ENCODE assay signal across 16 cellular contexts in the genomic region with DNA sequence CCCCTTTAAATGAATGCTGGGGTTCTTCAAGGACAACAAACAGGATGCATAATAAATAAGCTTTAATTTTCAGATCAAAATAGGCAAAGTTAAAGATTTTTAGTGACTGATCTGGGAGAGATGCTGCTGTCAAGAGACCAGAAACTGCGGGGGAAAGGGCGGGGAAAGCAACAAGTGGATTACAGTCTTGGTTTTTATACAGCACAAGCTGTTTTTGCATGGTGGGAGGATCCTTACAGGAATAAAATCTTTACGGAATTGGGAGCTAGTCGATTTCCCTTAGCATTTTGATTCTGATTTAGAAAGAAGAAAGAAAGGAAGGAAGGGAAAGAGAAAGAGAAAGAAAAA.
A peak's percentile ranks its signal among the peaks of the same experiment; 100 is the strongest.
DNase-seq lines count a peak whose midpoint lies in the region; ATAC-seq, FAIRE-seq and TF ChIP-seq lines count a peak whose summit lies in the region.
"Had no signal": no experiment of that assay in that cellular context is flagged by ENCODE, and none has a peak within 500 bp of the region (broad histone marks: within the 10 kb centered on the region; RNA-seq: fewer than 3 reads in every experiment).

No MANE protein-coding gene starts in this region.

- no peak overlapping the region for H3K23ac ChIP-seq in H1 (ENCODE audit: insufficient read length)

- FAIRE-seq in H1 (lab: Jason Lieb, UNC), result peak; percentile 32

- H2AK5ac ChIP-seq in H1 (ENCODE audit: low read depth, low read length), result no peak overlapping the region

- no peak overlapping the region for H3K4ac ChIP-seq in H1 (replicated peaks; ENCODE audit: insufficient read length, low read depth, low read length)

- TF ChIP-seq RAD21 in H1 (IDR thresholded peaks at IDR 0.05 in 1 of 2, conservative IDR thresholded peaks at IDR 0.05 in 1 of 2; ENCODE audit: low read depth in 2 of 2, low read length in 2 of 2), result no peak

- WGBS in H1 (ENCODE audit: extremely low coverage in 1 of 2, insufficient coverage in 1 of 2, insufficient read length in 1 of 2, insufficient replicate concordance in 2 of 2, low coverage in 1 of 2, low lambda C conversion rate in 2 of 2, missing lambda C conversion rate in 1 of 2), 2 experiments, result 23% methylated on average over 4 of the region's 4 CpGs; no CpG with 5 or more reads in 1 of the 2 experiments
- 32 to 40% methylated on average over 1 to 4 of the region's 4 CpGs for WGBS in gastroesophageal sphincter (ENCODE audit: low coverage in 1 of 2), 2 donors

- H2AFZ ChIP-seq in H1 (ENCODE audit: low read length), result no peak overlapping the region

- H3K27ac ChIP-seq in H1 (ENCODE audit: low read depth, low read length), result no peak overlapping the region
- no peak overlapping the region for H3K27ac ChIP-seq in gastroesophageal sphincter
- H3K27ac ChIP-seq: 22Rv1, Peyer's patch had no signal

- H3K56ac ChIP-seq in H1 (replicated peaks; ENCODE audit: insufficient read length, low read depth, low read length), result no peak overlapping the region

- no peak overlapping the region for H4K91ac ChIP-seq in H1 (replicated peaks; ENCODE audit: insufficient read length, low read length)

- TF ChIP-seq CTCF in H1 (IDR thresholded peaks at IDR 0.05; ENCODE audit: control extremely low read depth in 1 of 3, insufficient read depth in 1 of 3, low read depth in 1 of 3, low read length in 3 of 3) (no peak), gastroesophageal sphincter (IDR thresholded peaks at IDR 0.05) (no peak)

- H4K5ac ChIP-seq in H1 (ENCODE audit: insufficient read length, low read depth, low read length), result no peak overlapping the region

- peak overlapping the region; percentile 38 to 56; a peak in 2 of 4 replicates for H3K4me2 ChIP-seq in H1 (ENCODE audit: insufficient read depth in 1 of 2, low read depth in 2 of 2, low read length in 2 of 2)

- H3K4me1 ChIP-seq in H1 (replicated peaks in 1 of 4; ENCODE audit: control insufficient read depth in 3 of 4, insufficient read depth in 4 of 4, low read length in 3 of 4) (peaks cover 4 to 33% (median 22%) of the 10 kb centered on the region in 4 experiments), gastroesophageal sphincter (no peaks in the 10 kb centered on the region)
- H3K4me1 ChIP-seq: Peyer's patch had no signal

- H3K14ac ChIP-seq in H1 (ENCODE audit: insufficient read length), result no peak overlapping the region

- no peak for TF ChIP-seq POLR2A in H1 (IDR thresholded peaks at IDR 0.05; ENCODE audit: control extremely low read depth in 1 of 2, low read depth in 2 of 2, low read length in 2 of 2)
- no peak for TF ChIP-seq POLR2A in gastroesophageal sphincter (IDR thresholded peaks at IDR 0.05)

- no peak for TF ChIP-seq EP300 in H1 (IDR thresholded peaks at IDR 0.05; ENCODE audit: borderline replicate concordance in 1 of 2, low read depth in 2 of 2, low read length in 2 of 2)
- no peak for TF ChIP-seq EP300 in gastroesophageal sphincter (IDR thresholded peaks at IDR 0.05)

- H2BK12ac ChIP-seq in H1 (ENCODE audit: low read depth, low read length), result no peak overlapping the region

- H3K36me3 ChIP-seq in H1 (ENCODE audit: control insufficient read depth in 2 of 4, insufficient read depth in 4 of 4, low read length in 3 of 4) (no peaks in the 10 kb centered on the region), gastroesophageal sphincter (no peaks in the 10 kb centered on the region)
- H3K36me3 ChIP-seq: Peyer's patch had no signal

- no peak overlapping the region for H3K4me3 Mint-ChIP-seq in activated T-cell treated with anti-CD3 and anti-CD28 coated beads, Interleukin-2, amount 50 U/mL, for 4 hours

- no peaks in the 10 kb centered on the region for H3K27me3 Mint-ChIP-seq in activated T-cell treated with anti-CD3 and anti-CD28 coated beads, Interleukin-2, amount 50 U/mL, for 4 hours (ENCODE audit: low read depth)

- H2BK20ac ChIP-seq in H1 (ENCODE audit: low read length), result no peak overlapping the region; the same call in 1 of the 2 replicates

- H3K27me3 ChIP-seq in H1 (replicated peaks in 1 of 4; ENCODE audit: control insufficient read depth in 3 of 4, extremely low read depth in 1 of 4, insufficient read depth in 3 of 4, low read length in 3 of 4), result no peaks in the 10 kb centered on the region
- peaks cover 14% of the 10 kb centered on the region for H3K27me3 ChIP-seq in gastroesophageal sphincter
- H3K27me3 ChIP-seq: Peyer's patch had no signal

- H3K9me3 Mint-ChIP-seq in activated T-cell treated with anti-CD3 and anti-CD28 coated beads, Interleukin-2, amount 50 U/mL, for 4 hours, result no peaks in the 10 kb centered on the region

- H3K9me3 ChIP-seq in H1 (ENCODE audit: insufficient read depth in 2 of 2, low read depth in 1 of 2, low read length in 1 of 2), result no peaks in the 10 kb centered on the region
- H3K9me3 ChIP-seq in gastroesophageal sphincter, result no peaks in the 10 kb centered on the region
- H3K9me3 ChIP-seq: Peyer's patch had no signal

- no peak overlapping the region for H3K9ac ChIP-seq in H1 (replicated peaks in 1 of 4; ENCODE audit: extremely low read depth in 1 of 4, low read depth in 3 of 4, low read length in 3 of 4)

- ATAC-seq in HG03571 (IDR thresholded peaks at IDR 0.05; ENCODE audit: unreplicated experiment) (no peak), gastroesophageal sphincter (no peak)
- ATAC-seq in activated T-cell treated with anti-CD3 and anti-CD28 coated beads, Interleukin-2, amount 50 U/mL, for 4 hours, result no peak
- ATAC-seq: SK-N-SH treated with all-trans-retinoic acid at 6 μM for 48 hours had no signal

- DNase-seq in NCI-H1092 treated with DMSO at 0.1 percent for 48 hours (lab: John Stamatoyannopoulos, UW) (peak; percentile 70), NCI-H1092 (lab: John Stamatoyannopoulos, UW) (no peak), NCI-H69 (lab: John Stamatoyannopoulos, UW) (peak; percentile 81), H1 (ENCODE audit: low read depth in 1 of 2, low spot score in 2 of 2) (no peak), retina (peak; percentile 42)
- no peak for DNase-seq in activated T-cell treated with anti-CD3 and anti-CD28 coated beads, Interleukin-2, amount 50 U/mL, for 4 hours
- DNase-seq: DMS 273 treated with DMSO at 0.1 percent for 48 hours, Karpas-422, MM.1S, NCI-H2029 treated with DMSO at 0.1 percent for 48 hours, NCI-H526 treated with DMSO at 0.1 percent for 48 hours, Peyer's patch had no signal

- no peak overlapping the region for H2BK120ac ChIP-seq in H1 (replicated peaks; ENCODE audit: low read depth, low read length)

- no peaks in the 10 kb centered on the region; the same call in 1 of the 2 replicates for H3K23me2 ChIP-seq in H1 (ENCODE audit: low read depth, low read length)

- CTCF ChIA-PET in H1 (lab: Charles Lee; ENCODE audit: partially characterized antibody), result interaction anchor here (0.7 to 1.9 kb wide), 4 partner anchors 14 to 225 kb away, joined by 3 to 6 read pairs (median 3); no protein-coding TSS in a partner anchor

- no peak overlapping the region; the same call in 1 of the 2 replicates for H3K18ac ChIP-seq in H1 (ENCODE audit: extremely low read depth, low read length)

- H4K8ac ChIP-seq in H1 (ENCODE audit: extremely low read depth, insufficient read depth, low read length), result no peak overlapping the region

- POLR2A ChIA-PET in H1 (lab: Charles Lee; ENCODE audit: partially characterized antibody), result interaction anchor here (0.6 to 1.2 kb wide), 3 partner anchors 13 to 61 kb away, joined by 3 read pairs; no protein-coding TSS in a partner anchor

- no peaks in the 10 kb centered on the region for H3K79me1 ChIP-seq in H1 (ENCODE audit: low read depth, low read length)

- no peak overlapping the region for H2BK15ac ChIP-seq in H1 (ENCODE audit: low read length)

- no peaks in the 10 kb centered on the region for H3K4me1 Mint-ChIP-seq in activated T-cell treated with anti-CD3 and anti-CD28 coated beads, Interleukin-2, amount 50 U/mL, for 4 hours (ENCODE audit: low read depth)

- H3K36me3 Mint-ChIP-seq in activated T-cell treated with anti-CD3 and anti-CD28 coated beads, Interleukin-2, amount 50 U/mL, for 4 hours (ENCODE audit: insufficient read depth), result no peaks in the 10 kb centered on the region

- H3K4me3 ChIP-seq in H1 (ENCODE audit: extremely low read depth in 1 of 4, insufficient read depth in 2 of 4, low read depth in 3 of 4, low read length in 4 of 4) (peak overlapping the region in 1 of 4 experiments; percentile 22; a peak in 2 of 8 replicates), gastroesophageal sphincter (no peak overlapping the region)
- H3K4me3 ChIP-seq: Peyer's patch had no signal

- no peaks in the 10 kb centered on the region for H3K79me2 ChIP-seq in H1 (ENCODE audit: control insufficient read depth in 1 of 2, insufficient read depth in 2 of 2, low read length in 2 of 2)

- no peaks in the 10 kb centered on the region for H4K20me1 ChIP-seq in H1 (replicated peaks in 1 of 2; ENCODE audit: control insufficient read depth in 1 of 2, insufficient read depth in 2 of 2, low read length in 2 of 2)

- H2BK5ac ChIP-seq in H1 (ENCODE audit: low read depth, low read length), result no peak overlapping the region

TF ChIP-seq in H1, 55 proteins besides CTCF, POLR2A, EP300 and RAD21:
- TF ChIP-seq EZH2 (IDR thresholded peaks at IDR 0.05; ENCODE audit: low read depth, low read length, severe bottlenecking) (no peak), SUZ12 (IDR thresholded peaks at IDR 0.05; ENCODE audit: low read length) (no peak), TAF1 (IDR thresholded peaks at IDR 0.05; ENCODE audit: low read depth, low read length) (no peak), SP4 (IDR thresholded peaks at IDR 0.05; ENCODE audit: low read length) (no peak), TCF12 (IDR thresholded peaks at IDR 0.05; ENCODE audit: low read depth, low read length) (no peak), CHD1 (IDR thresholded peaks at IDR 0.05; ENCODE audit: low read depth, low read length) (no peak), KDM5A (IDR thresholded peaks at IDR 0.05; ENCODE audit: low read length) (no peak), CREB1 (IDR thresholded peaks at IDR 0.05) (no peak), JUND (IDR thresholded peaks at IDR 0.05; ENCODE audit: low read length) (no peak), SAP30 (IDR thresholded peaks at IDR 0.05; ENCODE audit: insufficient read depth, insufficient replicate concordance, low read length) (no peak), KDM1A (IDR thresholded peaks at IDR 0.05; ENCODE audit: borderline replicate concordance, low read length) (no peak), RXRA (IDR thresholded peaks at IDR 0.05; ENCODE audit: insufficient read depth, low read depth, low read length) (no peak), HDAC6 (IDR thresholded peaks at IDR 0.05; ENCODE audit: low read depth, low read length) (no peak)
- TF ChIP-seq, protein P1, sequence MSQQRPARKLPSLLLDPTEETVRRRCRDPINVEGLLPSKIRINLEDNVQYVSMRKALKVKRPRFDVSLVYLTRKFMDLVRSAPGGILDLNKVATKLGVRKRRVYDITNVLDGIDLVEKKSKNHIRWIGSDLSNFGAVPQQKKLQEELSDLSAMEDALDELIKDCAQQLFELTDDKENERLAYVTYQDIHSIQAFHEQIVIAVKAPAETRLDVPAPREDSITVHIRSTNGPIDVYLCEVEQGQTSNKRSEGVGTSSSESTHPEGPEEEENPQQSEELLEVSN (IDR thresholded peaks at IDR 0.05), result no peak

Comparison
In these comparisons a context has a peak if more than half of its experiments do, and no peak if none do; other contexts are left out.
1. DNase-seq: peak in NCI-H1092 treated with DMSO at 0.1 percent for 48 hours (single experiment), NCI-H69 (single experiment) and retina (single experiment); none in NCI-H1092 (single experiment), H1 (0 of 2) and activated T-cell treated with anti-CD3 and anti-CD28 coated beads, Interleukin-2, amount 50 U/mL, for 4 hours (single experiment).